In genomic region chr3:4986611-4987373, GRCh38 we compare ENCODE assay signal across 8 cellular contexts. TPM values are rescaled to one million over a fixed set of nuclear protein-coding genes. Genes with fewer than 3 reads are reported as not detected.
DNase-seq lines count a peak whose midpoint lies in the region; ATAC-seq and TF ChIP-seq lines count a peak whose summit lies in the region.

No MANE protein-coding gene starts in this region.

- H3K9me3 Mint-ChIP-seq in activated CD4-positive, alpha-beta T cell treated with anti-CD3 and anti-CD28 coated beads for 36 hours (ENCODE audit: low read depth): no peaks in the 10 kb centered on the region

- H3K27me3 Mint-ChIP-seq in activated CD4-positive, alpha-beta T cell treated with anti-CD3 and anti-CD28 coated beads for 36 hours: no peaks in the 10 kb centered on the region

- H3K27me3 ChIP-seq in AG04450 (ENCODE audit: control insufficient read depth, insufficient read depth, low read length) (no peaks in the 10 kb centered on the region), colonic mucosa (no peaks in the 10 kb centered on the region)

- no peaks in the 10 kb centered on the region; the same call in 1 of the 2 replicates for H3K9me3 ChIP-seq in AG04450 (ENCODE audit: control insufficient read depth, insufficient read depth, low read length)
- no peaks in the 10 kb centered on the region for H3K9me3 ChIP-seq in colonic mucosa

- H3K36me3 ChIP-seq in colonic mucosa: no peaks in the 10 kb centered on the region

- DNase-seq in AG04450 (ENCODE audit: low read depth, low spot score) (peak; percentile 89), NCI-H2227 treated with DMSO at 0.1 percent for 48 hours (lab: John Stamatoyannopoulos, UW) (peak; percentile 42), colonic mucosa (peak; percentile 98), left colon (peak; percentile 97 to 99)
- DNase-seq in activated CD4-positive, alpha-beta T cell treated with anti-CD3 and anti-CD28 coated beads for 36 hours: peak; percentile 87
- peak; percentile 38 to 45 for DNase-seq in stimulated activated CD4-positive, alpha-beta T cell treated with anti-CD3 and anti-CD28 coated beads, Interleukin-1b, Interleukin-23, amount 100 ng/mL, for 4 hours (ENCODE audit: low read depth in 2 of 2)

- H3K4me1 Mint-ChIP-seq in activated CD4-positive, alpha-beta T cell treated with anti-CD3 and anti-CD28 coated beads for 36 hours: peaks cover 58% of the 10 kb centered on the region

- POLR2A ChIA-PET in AG04450 (lab: Yijun Ruan, JAX): interaction anchor here (0.7 to 1.3 kb wide), 4 partner anchors 9 to 312 kb away, joined by 3 to 11 read pairs (median 3); no protein-coding TSS in a partner anchor
- POLR2A ChIA-PET in activated CD4-positive, alpha-beta T cell treated with anti-CD3 and anti-CD28 coated beads for 36 hours (lab: Charles Lee): interaction anchor here (0.7 to 1.4 kb wide), 3 partner anchors 21 to 142 kb away, joined by 3 to 5 read pairs (median 3); no protein-coding TSS in a partner anchor

- H3K4me3 ChIP-seq in AG04450 (ENCODE audit: low read depth, low read length) (peak overlapping the region; percentile 48), colonic mucosa (peak overlapping the region; percentile 8)

- peaks cover 10% of the 10 kb centered on the region for H3K4me1 ChIP-seq in colonic mucosa

- TF ChIP-seq CTCF in AG04450 (IDR thresholded peaks at IDR 0.05; ENCODE audit: low read depth, low read length) (0 out of 2 replicates have a peak, but pooled peaks have one; percentile 3), colonic mucosa (IDR thresholded peaks at IDR 0.05) (no peak)

- intact Hi-C loops in activated CD4-positive, alpha-beta T cell treated with anti-CD3 and anti-CD28 coated beads for 36 hours (cut with DNase I, micrococcal nuclease): loop anchor here (1.0 kb wide), 1 partner anchor 16 kb away; no protein-coding TSS in a partner anchor
- intact Hi-C loops in colonic mucosa (cut with DNase I): no loop called here
- intact Hi-C loops in left colon (cut with DNase I, micrococcal nuclease): loop anchor here in 1 of 2 donors (5.0 kb wide), 1 partner anchor 264 kb away; no protein-coding TSS in a partner anchor

- peak overlapping the region; percentile 72 for H3K4me3 Mint-ChIP-seq in activated CD4-positive, alpha-beta T cell treated with anti-CD3 and anti-CD28 coated beads for 36 hours

- H3K27ac ChIP-seq in AG04450 (ENCODE audit: low read depth, low read length) (peak overlapping the region; percentile 87), colonic mucosa (peak overlapping the region; percentile 95)

- peak; percentile 52 for ATAC-seq in GM18861 (IDR thresholded peaks at IDR 0.05; ENCODE audit: unreplicated experiment)
- ATAC-seq in HG03064 (IDR thresholded peaks at IDR 0.05; ENCODE audit: low read depth, unreplicated experiment): peak; percentile 59
- peak; percentile 55 for ATAC-seq in activated CD4-positive, alpha-beta T cell treated with anti-CD3 and anti-CD28 coated beads for 36 hours
- peak; percentile 88 for ATAC-seq in left colon

- CTCF ChIA-PET in AG04450 (lab: Charles Lee): interaction anchor here (0.6 to 2.7 kb wide), 5 partner anchors 10 to 275 kb away, joined by 3 to 14 read pairs (median 4); no protein-coding TSS in a partner anchor
- CTCF ChIA-PET in activated CD4-positive, alpha-beta T cell treated with anti-CD3 and anti-CD28 coated beads for 36 hours (lab: Charles Lee): interaction anchor here (0.7 to 6.9 kb wide), 10 partner anchors 10 to 339 kb away, joined by 3 to 76 read pairs (median 4); no protein-coding TSS in a partner anchor

- peak overlapping the region; percentile 84 to 88 for H3K9ac ChIP-seq in colonic mucosa (ENCODE audit: low read depth in 2 of 2, low read length in 2 of 2)

- peaks cover 42% of the 10 kb centered on the region for H3K36me3 Mint-ChIP-seq in activated CD4-positive, alpha-beta T cell treated with anti-CD3 and anti-CD28 coated beads for 36 hours (ENCODE audit: low read depth)

- peak overlapping the region; percentile 76 for H3K27ac Mint-ChIP-seq in activated CD4-positive, alpha-beta T cell treated with anti-CD3 and anti-CD28 coated beads for 36 hours

RNA-seq across cellular contexts. Expression of gene BHLHE40, which starts 7.6 kb away (rescaled TPM):
- polyA plus RNA-seq in AG04450 (2011; rRNA removed): 7.6 and 12.2 TPM in 2 replicates
- polyA minus RNA-seq in AG04450 (2011; rRNA and poly(A)+ RNA removed): 16.1 and 29.2 TPM in 2 replicates
- total RNA-seq in activated CD4-positive, alpha-beta T cell treated with anti-CD3 and anti-CD28 coated beads for 36 hours: 100 to 1,000 TPM; 258 to 273 TPM
- total RNA-seq in colonic mucosa (10 to 100 TPM; 25.2 to 66.0 TPM), left colon (10 to 100 TPM; 40.8 to 74.0 TPM)

Comparison
In these comparisons a context has a peak if more than half of its experiments do, and no peak if none do; other contexts are left out.
1. Peak in every context shown above with its lines: DNase-seq, ATAC-seq, H3K4me3 ChIP-seq and H3K27ac ChIP-seq.
2. DNase-seq: peak in every context shown above with its lines; median percentile 98 in colonic mucosa; 98 in left colon; 89 in AG04450; 87 in activated CD4-positive, alpha-beta T cell treated with anti-CD3 and anti-CD28 coated beads for 36 hours; 42 in NCI-H2227 treated with DMSO at 0.1 percent for 48 hours; 42 in stimulated activated CD4-positive, alpha-beta T cell treated with anti-CD3 and anti-CD28 coated beads, Interleukin-1b, Interleukin-23, amount 100 ng/mL, for 4 hours.